In genomic region chr17:1752425-1752941, GRCh38 we compare ENCODE assay signal across 12 cellular contexts. TPM values are rescaled to one million over a fixed set of nuclear protein-coding genes. Genes with fewer than 3 reads are reported as not detected.
DNase-seq lines count a peak whose midpoint lies in the region; ATAC-seq, FAIRE-seq and TF ChIP-seq lines count a peak whose summit lies in the region.
"Had no signal": no experiment of that assay in that cellular context is flagged by ENCODE, and none has a peak within 500 bp of the region (broad histone marks: within the 10 kb centered on the region; RNA-seq: fewer than 3 reads in every experiment).

No MANE protein-coding gene starts in this region.

- no peaks in the 10 kb centered on the region for H3K79me2 ChIP-seq in Loucy (ENCODE audit: insufficient read depth, low read length)

- peak overlapping the region in 1 of 10 experiments; percentile 26; a peak in 1 of 20 replicates for H3K4me3 ChIP-seq in BLaER1 treated with 17β-estradiol and CSF1 and Interleukin-3, amounts not matched to agents 10 nM and 100 nM
- H3K4me3 ChIP-seq in Loucy (ENCODE audit: low read length, poor library complexity, severe bottlenecking) (no peak overlapping the region), bronchial epithelial cell (ENCODE audit: low read depth, low read length) (peak overlapping the region; percentile 17), mucosa of descending colon (no peak overlapping the region)
- H3K4me3 ChIP-seq: thyroid gland had no signal

- ATAC-seq in mucosa of descending colon: peak; percentile 94
- no peak for ATAC-seq in HG03108 (IDR thresholded peaks at IDR 0.05; ENCODE audit: unreplicated experiment)
- ATAC-seq in GM18909 (IDR thresholded peaks at IDR 0.05; ENCODE audit: poor library complexity, unreplicated experiment): no peak

- TF ChIP-seq CTCF in Loucy (conservative IDR thresholded peaks at IDR 0.05; ENCODE audit: low read length): no peak
- no peak for TF ChIP-seq CTCF in bronchial epithelial cell (IDR thresholded peaks at IDR 0.05; ENCODE audit: insufficient read depth, low read length, severe bottlenecking)
- TF ChIP-seq CTCF in mucosa of descending colon (IDR thresholded peaks at IDR 0.05): no peak

- H3F3A ChIP-seq in Loucy (ENCODE audit: low read depth): no peaks in the 10 kb centered on the region

- intact Hi-C loops in mucosa of descending colon (cut with DNase I, micrococcal nuclease): no loop called here

- no peaks in the 10 kb centered on the region for H3K9me2 ChIP-seq in Loucy (replicated peaks; ENCODE audit: low read depth, low read length)

- H3K9me3 ChIP-seq in BLaER1 treated with 17β-estradiol and CSF1 and Interleukin-3, amounts not matched to agents 10 nM and 100 nM (replicated peaks in 1 of 11): no peaks in the 10 kb centered on the region
- H3K9me3 ChIP-seq in Loucy (ENCODE audit: insufficient read depth, low read depth, low read length) (no peaks in the 10 kb centered on the region), mucosa of descending colon (no peaks in the 10 kb centered on the region)
- H3K9me3 ChIP-seq: thyroid gland had no signal

- H2AFZ ChIP-seq in Loucy (ENCODE audit: low read length): peak overlapping the region; percentile 41; the same call in 1 of the 2 replicates

- H4K20me1 ChIP-seq in BLaER1 treated with 17β-estradiol and CSF1 and Interleukin-3, amounts not matched to agents 10 nM and 100 nM: no peaks in the 10 kb centered on the region
- H4K20me1 ChIP-seq in Loucy (ENCODE audit: insufficient read depth, low read length, poor library complexity, severe bottlenecking): no peaks in the 10 kb centered on the region

- H3K4me1 ChIP-seq in BLaER1 treated with 17β-estradiol and CSF1 and Interleukin-3, amounts not matched to agents 10 nM and 100 nM: peaks cover 27 to 68% (median 44%) of the 10 kb centered on the region in 10 experiments
- H3K4me1 ChIP-seq in Loucy (ENCODE audit: insufficient read depth, low read length, poor library complexity, severe bottlenecking) (no peaks in the 10 kb centered on the region), mucosa of descending colon (ENCODE audit: low read depth) (peaks cover 17% of the 10 kb centered on the region)

- no peaks in the 10 kb centered on the region for H3K27me3 ChIP-seq in BLaER1 treated with 17β-estradiol and CSF1 and Interleukin-3, amounts not matched to agents 10 nM and 100 nM
- H3K27me3 ChIP-seq in Loucy (ENCODE audit: insufficient read depth, low read length, poor library complexity, severe bottlenecking): no peaks in the 10 kb centered on the region
- H3K27me3 ChIP-seq in bronchial epithelial cell (ENCODE audit: control insufficient read depth, insufficient read depth, low read length): no peaks in the 10 kb centered on the region
- H3K27me3 ChIP-seq: thyroid gland had no signal

- no peaks in the 10 kb centered on the region for H3K36me3 ChIP-seq in BLaER1 treated with 17β-estradiol and CSF1 and Interleukin-3, amounts not matched to agents 10 nM and 100 nM
- H3K36me3 ChIP-seq in Loucy (ENCODE audit: insufficient read depth, low read length) (no peaks in the 10 kb centered on the region), bronchial epithelial cell (ENCODE audit: control insufficient read depth, insufficient read depth, low read length) (peaks cover 1% of the 10 kb centered on the region), mucosa of descending colon (ENCODE audit: low read depth) (no peaks in the 10 kb centered on the region)
- H3K36me3 ChIP-seq: thyroid gland had no signal

- H3K4me2 ChIP-seq in BLaER1 treated with 17β-estradiol and CSF1 and Interleukin-3, amounts not matched to agents 10 nM and 100 nM: peak overlapping the region; percentile 29 to 92 (median 60)
- H3K4me2 ChIP-seq in Loucy (ENCODE audit: low read depth, low read length, poor library complexity, severe bottlenecking): no peak overlapping the region

- H3K27ac ChIP-seq in BLaER1 treated with 17β-estradiol and CSF1 and Interleukin-3, amounts not matched to agents 10 nM and 100 nM: peak overlapping the region in 8 of 11 experiments; percentile 1 to 58 (median 38); a peak in 12 of 22 replicates
- H3K27ac ChIP-seq: thyroid gland had no signal

- DNase-seq in bronchial epithelial cell (ENCODE audit: low read depth) (peak; percentile 57), mucosa of descending colon (peak; percentile 49 to 79 (median 79)), EL (no peak)
- no peak for DNase-seq in activated naive CD4-positive, alpha-beta T cell (lab: John Stamatoyannopoulos, UW)
- DNase-seq: DMS79, NCI-H2171 treated with DMSO at 0.1 percent for 48 hours, thyroid gland had no signal

- FAIRE-seq in bronchial epithelial cell (lab: Jason Lieb, UNC): no peak
- FAIRE-seq: endometrium had no signal

- peak overlapping the region in 5 of 11 experiments; percentile 22 to 46 (median 34); a peak in 8 of 22 replicates for H3K9ac ChIP-seq in BLaER1 treated with 17β-estradiol and CSF1 and Interleukin-3, amounts not matched to agents 10 nM and 100 nM
- no peak overlapping the region for H3K9ac ChIP-seq in Loucy (ENCODE audit: low read depth, low read length, poor library complexity, severe bottlenecking)

RNA-seq across cellular contexts. Expression of gene SERPINF1, which starts 9.4 kb away (rescaled TPM):
- total RNA-seq in bronchial epithelial cell: 51.3 and 112 TPM in 2 replicates
- total RNA-seq in mucosa of descending colon: 100 to 1,000 TPM in 1 of 3 donors, 10 to 100 TPM in 2; 16.9 to 111 (median 76.9) TPM

RNA-seq across cellular contexts. Expression of gene SERPINF2, which starts 9.8 kb away (rescaled TPM):
- total RNA-seq in bronchial epithelial cell (0.79 and 1.5 TPM in 2 replicates), mucosa of descending colon (1 to 10 TPM in 2 of 3 donors, under 1 TPM in 1; 0.78 to 8.2 (median 2.9) TPM)

RNA-seq across cellular contexts. Expression of gene WDR81, which starts 28.0 kb away (rescaled TPM):
- total RNA-seq in bronchial epithelial cell: 13.8 and 21.6 TPM in 2 replicates
- 10 to 100 TPM; 17.3 to 27.3 (median 22.4) TPM for total RNA-seq in mucosa of descending colon

RNA-seq across cellular contexts. Expression of gene TLCD2, which starts 42.3 kb away (rescaled TPM):
- total RNA-seq in bronchial epithelial cell: 4.5 and 19.1 TPM in 2 replicates
- total RNA-seq in mucosa of descending colon: 10 to 100 TPM; 29.0 to 45.6 (median 37.6) TPM

Comparison
In these comparisons a context has a peak if more than half of its experiments do, and no peak if none do; other contexts are left out.
1. DNase-seq: peak in bronchial epithelial cell (single experiment) and mucosa of descending colon (3 of 3); none in EL (single experiment) and activated naive CD4-positive, alpha-beta T cell (0 of 4).